22 cellular contexts compared by ENCODE assay signal in genomic region chr1:195332102-195332501, GRCh38.
"Had no signal": no experiment of that assay in that cellular context is flagged by ENCODE, and none has a peak within 500 bp of the region (broad histone marks: within the 10 kb centered on the region; RNA-seq: fewer than 3 reads in every experiment).

No MANE protein-coding gene starts in this region.

- H3K4me1 Mint-ChIP-seq: activated naive CD8-positive, alpha-beta T cell treated with anti-CD3 and anti-CD28 coated beads, Interleukin-2, amount 10 ng/mL, durations not matched to agents 7 days and 5 days had no signal

- H3K27me3 ChIP-seq: adrenal gland had no signal

- H3K27me3 Mint-ChIP-seq: activated naive CD8-positive, alpha-beta T cell treated with anti-CD3 and anti-CD28 coated beads, Interleukin-2, amount 10 ng/mL, durations not matched to agents 7 days and 5 days had no signal

- H3K4me3 Mint-ChIP-seq: activated CD8-positive, alpha-beta T cell treated with anti-CD3 and anti-CD28 coated beads, Interleukin-2, amount 10 ng/mL, durations not matched to agents 7 days and 5 days; activated naive CD8-positive, alpha-beta T cell treated with anti-CD3 and anti-CD28 coated beads, Interleukin-2, amount 10 ng/mL, durations not matched to agents 7 days and 5 days; WTC11 had no signal

- H3K4me3 ChIP-seq: adrenal gland, SK-N-MC had no signal

- H3K27ac Mint-ChIP-seq: activated CD8-positive, alpha-beta T cell treated with anti-CD3 and anti-CD28 coated beads, Interleukin-2, amount 10 ng/mL, durations not matched to agents 7 days and 5 days; activated naive CD8-positive, alpha-beta T cell treated with anti-CD3 and anti-CD28 coated beads, Interleukin-2, amount 10 ng/mL, durations not matched to agents 7 days and 5 days; WTC11 had no signal

- H3K36me3 ChIP-seq: adrenal gland had no signal

- H3K36me3 Mint-ChIP-seq: activated naive CD8-positive, alpha-beta T cell treated with anti-CD3 and anti-CD28 coated beads, Interleukin-2, amount 10 ng/mL, durations not matched to agents 7 days and 5 days; WTC11 had no signal

- H3K9me3 ChIP-seq: adrenal gland had no signal

- DNase-seq: activated CD4-positive, alpha-beta T cell treated with anti-CD3 and anti-CD28 coated beads for 48 hours; activated CD4-positive, alpha-beta T cell treated with anti-CD3 and anti-CD28 coated beads, Interleukin-2, amount 50 U/mL, for 4 hours; activated CD4-positive, CD25-positive, alpha-beta regulatory T cell treated with anti-CD3 and anti-CD28 coated beads, Interleukin-2, amount 50 U/mL, for 72 hours; activated CD8-positive, alpha-beta memory T cell treated with anti-CD3 and anti-CD28 coated beads, Interleukin-2, amount 50 U/mL, for 48 hours; activated CD8-positive, alpha-beta T cell treated with anti-CD3 and anti-CD28 coated beads, Interleukin-2, amount 10 ng/mL, durations not matched to agents 7 days and 5 days; activated naive CD4-positive, alpha-beta T cell treated with anti-CD3 and anti-CD28 coated beads, Interleukin-2, amount 50 U/mL, for 16 hours; activated naive CD8-positive, alpha-beta T cell treated with anti-CD3 and anti-CD28 coated beads, Interleukin-2, amount 10 ng/mL, durations not matched to agents 7 days and 5 days; activated T-cell treated with anti-CD3 and anti-CD28 coated beads, Interleukin-2, amount 50 U/mL, for 1 hour; adrenal gland; anterior cingulate cortex; cerebellar nuclear complex; NCI-H1105 treated with DMSO at 0.1 percent for 48 hours; NCI-H1436 treated with DMSO at 0.1 percent for 48 hours; NCI-H187; NCI-H2081; NCI-H446; NCI-H524; RPMI8226; SW 1271 had no signal

- ATAC-seq: activated CD8-positive, alpha-beta T cell treated with anti-CD3 and anti-CD28 coated beads, Interleukin-2, amount 10 ng/mL, durations not matched to agents 7 days and 5 days; Right ventricle myocardium inferior; WTC11 had no signal

- H3K4me1 ChIP-seq: adrenal gland had no signal

- H3K27ac ChIP-seq: adrenal gland, SK-N-MC had no signal
